26 cellular contexts compared by ENCODE assay signal in the genomic region with DNA sequence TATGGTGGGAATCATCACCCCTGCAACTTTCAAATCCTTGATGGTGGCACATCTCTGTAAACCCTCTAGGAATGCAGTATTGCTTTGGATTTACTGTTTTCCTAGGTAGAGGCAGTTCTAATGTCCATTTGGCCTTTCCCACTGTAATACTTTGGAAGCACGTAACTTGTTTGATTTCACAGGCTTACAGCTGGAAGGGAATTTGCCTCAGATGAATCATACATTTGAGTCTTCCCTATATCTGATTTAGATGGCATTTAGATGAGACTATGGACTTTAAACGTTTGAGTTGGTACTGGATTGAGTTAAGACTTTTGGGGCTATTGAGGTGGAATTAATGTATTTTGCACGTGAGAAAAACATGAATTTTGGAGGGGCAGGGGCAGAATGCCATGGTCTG.
"Had no signal": no experiment of that assay in that cellular context is flagged by ENCODE, and none has a peak within 500 bp of the region (broad histone marks: within the 10 kb centered on the region; RNA-seq: fewer than 3 reads in every experiment).

No MANE protein-coding gene starts in this region.

- DNase-seq: hypothalamus; immature natural killer cell; islet precursor cell; midbrain; mucosa of descending colon; naive thymus-derived CD4-positive, alpha-beta T cell; ovary; right lobe of liver; stimulated activated CD4-positive, alpha-beta T cell treated with anti-CD3 and anti-CD28 coated beads, Interleukin-1b, Interleukin-23, amount 100 ng/mL, for 48 hours; stimulated activated CD4-positive, alpha-beta T cell treated with anti-CD3 and anti-CD28 coated beads, Interleukin-2, amount 100 ng/mL, for 48 hours; stimulated activated CD4-positive, alpha-beta T cell treated with anti-CD3 and anti-CD28 coated beads, Interleukin-4, amount 100 ng/mL, for 4 hours; stimulated activated CD8-positive, alpha-beta memory T cell treated with anti-CD3 and anti-CD28 coated beads, Interleukin-4, amount 100 ng/mL, for 48 hours; stimulated activated naive CD4-positive, alpha-beta T cell treated with Interleukin-2 at 50 U/mL for 16 hours; stimulated activated naive CD8-positive, alpha-beta T cell treated with anti-CD3 and anti-CD28 coated beads, Interleukin-15, amount 100 ng/mL, for 72 hours; substantia nigra; uterus had no signal

- H3K4me3 Mint-ChIP-seq: immature natural killer cell; memory B cell; naive thymus-derived CD4-positive, alpha-beta T cell; natural killer cell treated with Interleukin-12 subunit alpha and Interleukin-12 subunit beta and Interleukin-15 and Interleukin-18, amount 100 ng/mL, for 72 hours; stimulated activated memory B cell treated with anti-CD40 and anti-IgM and Interleukin-4, amounts not matched to agents 10 μg/mL and 1 μg/mL and 100 μg/mL, for 72 hours; stimulated activated naive CD8-positive, alpha-beta T cell treated with anti-CD3 and anti-CD28 coated beads, Interleukin-15, amount 100 ng/mL, for 72 hours; type B pancreatic cell had no signal

- H3K36me3 ChIP-seq: ovary, right atrium auricular region, right lobe of liver, uterus had no signal

- H3K27me3 ChIP-seq: ovary, right atrium auricular region, right lobe of liver, tibial nerve, uterus had no signal

- H3K27ac ChIP-seq: ovary, right lobe of liver, tibial nerve, uterus had no signal

- H3K36me3 Mint-ChIP-seq: natural killer cell treated with Interleukin-12 subunit alpha and Interleukin-12 subunit beta and Interleukin-15 and Interleukin-18, amount 100 ng/mL, for 72 hours had no signal

- H3K4me1 ChIP-seq: uterus had no signal

- ATAC-seq: left lobe of liver; mucosa of descending colon; naive thymus-derived CD4-positive, alpha-beta T cell; natural killer cell treated with Interleukin-12 subunit alpha and Interleukin-12 subunit beta and Interleukin-15 and Interleukin-18, amount 100 ng/mL, for 72 hours; right lobe of liver; stimulated activated memory B cell treated with anti-CD40 and anti-IgM and Interleukin-4, amounts not matched to agents 10 μg/mL and 1 μg/mL and 100 μg/mL, for 72 hours; stimulated activated naive CD8-positive, alpha-beta T cell treated with anti-CD3 and anti-CD28 coated beads, Interleukin-15, amount 100 ng/mL, for 72 hours had no signal

- H3K27me3 Mint-ChIP-seq: memory B cell; natural killer cell treated with Interleukin-12 subunit alpha and Interleukin-12 subunit beta and Interleukin-15 and Interleukin-18, amount 100 ng/mL, for 72 hours; progenitor cell of endocrine pancreas; stimulated activated memory B cell treated with anti-CD40 and anti-IgM and Interleukin-4, amounts not matched to agents 10 μg/mL and 1 μg/mL and 100 μg/mL, for 72 hours; stimulated activated naive CD8-positive, alpha-beta T cell treated with anti-CD3 and anti-CD28 coated beads, Interleukin-15, amount 100 ng/mL, for 72 hours; type B pancreatic cell had no signal

- H3K4me3 ChIP-seq: lung, mucosa of descending colon, ovary, right atrium auricular region, right lobe of liver, smooth muscle cell, tibial nerve, uterus had no signal

- H3K9me3 ChIP-seq: mucosa of descending colon, ovary, right atrium auricular region, right lobe of liver, tibial nerve, uterus had no signal

- H3K27ac Mint-ChIP-seq: immature natural killer cell; memory B cell; naive thymus-derived CD4-positive, alpha-beta T cell; natural killer cell treated with Interleukin-12 subunit alpha and Interleukin-12 subunit beta and Interleukin-15 and Interleukin-18, amount 100 ng/mL, for 72 hours; progenitor cell of endocrine pancreas; stimulated activated memory B cell treated with anti-CD40 and anti-IgM and Interleukin-4, amounts not matched to agents 10 μg/mL and 1 μg/mL and 100 μg/mL, for 72 hours; stimulated activated naive CD8-positive, alpha-beta T cell treated with anti-CD3 and anti-CD28 coated beads, Interleukin-15, amount 100 ng/mL, for 72 hours; type B pancreatic cell had no signal

- H3K9me3 Mint-ChIP-seq: immature natural killer cell; memory B cell; natural killer cell treated with Interleukin-12 subunit alpha and Interleukin-12 subunit beta and Interleukin-15 and Interleukin-18, amount 100 ng/mL, for 72 hours; stimulated activated memory B cell treated with anti-CD40 and anti-IgM and Interleukin-4, amounts not matched to agents 10 μg/mL and 1 μg/mL and 100 μg/mL, for 72 hours; type B pancreatic cell had no signal
